Comparison of ENCODE assay signal across 10 cellular contexts in the genomic region with DNA sequence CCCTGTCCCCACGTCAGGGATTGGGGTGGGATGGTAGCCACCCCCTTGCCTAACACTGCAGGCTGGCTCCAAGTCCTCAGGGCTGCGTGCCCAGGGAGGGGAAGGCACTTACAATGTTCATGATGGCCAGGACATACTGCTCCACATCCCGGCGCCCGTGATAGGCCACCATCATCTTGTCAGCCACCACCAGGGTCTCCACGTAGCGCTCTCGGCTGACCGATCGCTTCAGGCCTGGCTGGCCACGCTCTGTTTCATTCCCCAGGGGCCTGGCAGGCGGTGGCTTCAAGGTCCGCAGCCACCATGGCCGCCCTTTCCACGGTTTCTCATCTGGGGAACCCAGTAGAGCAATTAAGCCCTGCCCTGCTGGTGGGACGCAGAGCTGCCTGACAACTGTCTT. TPM values are rescaled to one million over a fixed set of nuclear protein-coding genes. Genes with fewer than 3 reads are reported as not detected.
"Had no signal": no experiment of that assay in that cellular context is flagged by ENCODE, and none has a peak within 500 bp of the region (broad histone marks: within the 10 kb centered on the region; RNA-seq: fewer than 3 reads in every experiment).

No MANE protein-coding gene starts in this region.

- H3K9me3 ChIP-seq: HAP-1 had no signal

- FAIRE-seq: H54, HepG2, K562 had no signal

- H3K36me3 ChIP-seq: HAP-1 had no signal

- DNase-seq: GM23248, GOT3, HFFc6 had no signal

- H3K4me1 ChIP-seq: HAP-1 had no signal

- H3K9ac ChIP-seq: GM23248 had no signal

- ATAC-seq: HCT116, HepG2, K562 had no signal

- H3K27ac ChIP-seq: GM23248, HL-60 had no signal

- H2AFZ ChIP-seq: GM23248 had no signal

- H3K4me3 ChIP-seq: GM23248, HAP-1, K562 had no signal

RNA-seq across cellular contexts. Expression of a gene that starts 9.7 kb away (rescaled TPM):
- total RNA-seq: HT1080 had no signal

RNA-seq across cellular contexts. Expression of a gene that starts 23.6 kb away (rescaled TPM):
- total RNA-seq: HT1080 had no signal

RNA-seq across cellular contexts. Expression of a gene that starts 29.6 kb away (rescaled TPM):
- total RNA-seq: GM23248, HepG2, HFFc6, HT1080, K562 had no signal
- polyA plus RNA-seq: GM23248, HepG2, K562 had no signal
